8 cellular contexts compared by ENCODE assay signal in genomic region chr17:43483674-43484551, GRCh38. TPM values are rescaled to one million over a fixed set of nuclear protein-coding genes. Genes with fewer than 3 reads are reported as not detected.
DNase-seq lines count a peak whose midpoint lies in the region; ATAC-seq and TF ChIP-seq lines count a peak whose summit lies in the region.

TSS of gene DHX8 (plus strand) at chr17:43483975. CDS start at chr17:43484038, 63 bp downstream.

- TF ChIP-seq CTCF in WTC11 (IDR thresholded peaks at IDR 0.05), result peak; percentile 98
- peak; percentile 100 for TF ChIP-seq CTCF in spleen (IDR thresholded peaks at IDR 0.05 in 8 of 11, conservative IDR thresholded peaks at IDR 0.05 in 3 of 11)

- POLR2A ChIA-PET in WTC11 (lab: Charles Lee), result interaction anchor here (0.6 to 1.7 kb wide), 8 partner anchors 61 to 637 kb away, joined by 3 to 16 read pairs (median 4); partner anchors contain the start of gene ARL4D

- 0% methylated on average over 45 to 51 of the region's 51 CpGs for WGBS in spleen, 5 donors

- CTCF ChIA-PET in WTC11 (lab: Charles Lee), result interaction anchor here (0.6 to 5.9 kb wide), 78 partner anchors 10 to 560 kb away, joined by 3 to 178 read pairs (median 4); partner anchors contain the start of genes ARL4D and ETV4

- no peaks in the 10 kb centered on the region for H3K9me3 ChIP-seq in spleen

- H3K36me3 ChIP-seq in spleen, result peaks cover 0 to 6% (median 0%) of the 10 kb centered on the region in 6 donors

- intact Hi-C loops in spleen (cut with DNase I; ENCODE audit: low total_unique reads), result no loop called here

- peak; percentile 92 for ATAC-seq in GM18873 (IDR thresholded peaks at IDR 0.05; ENCODE audit: low FRiP score, unreplicated experiment)
- ATAC-seq in HG03159 (IDR thresholded peaks at IDR 0.05; ENCODE audit: unreplicated experiment), result peak; percentile 92
- ATAC-seq in WTC11, result peak; percentile 96

- H3K27ac ChIP-seq in caudate nucleus (ENCODE audit: low read depth, low read length), result peak within 1 kb of the TSS; percentile 92
- H3K27ac ChIP-seq in spleen, result peak within 1 kb of the TSS; percentile 73 to 91 (median 88)

- H3K27me3 ChIP-seq in spleen (replicated peaks in 1 of 7), result no peaks in the 10 kb centered on the region

- H3K9me3 Mint-ChIP-seq in WTC11 (no peaks in the 10 kb centered on the region), immature natural killer cell (peaks cover 0 to 2% (median 0%) of the 10 kb centered on the region in 6 donors)

- H3K4me3 Mint-ChIP-seq in WTC11 (peak within 1 kb of the TSS; percentile 100), immature natural killer cell (peak within 1 kb of the TSS; percentile 99 to 100 (median 100))

- TF ChIP-seq POLR2A in spleen (IDR thresholded peaks at IDR 0.05), result peak in 1 of 3 donors; percentile 43

- H3K27me3 Mint-ChIP-seq in WTC11 (ENCODE audit: low read depth) (no peaks in the 10 kb centered on the region), immature natural killer cell (ENCODE audit: low read depth in 3 of 3) (peaks cover 0 to 12% (median 6%) of the 10 kb centered on the region in 3 donors)

- H3K4me1 Mint-ChIP-seq in WTC11 (peaks cover 30% of the 10 kb centered on the region), immature natural killer cell (peaks cover 35 to 47% of the 10 kb centered on the region in 2 donors)

- H3K36me3 Mint-ChIP-seq in WTC11 (peaks cover 2% of the 10 kb centered on the region), immature natural killer cell (no peaks in the 10 kb centered on the region)

- peak; percentile 96 for DNase-seq in AG08395 (ENCODE audit: low spot score)
- DNase-seq in NCI-H2227 treated with DMSO at 0.1 percent for 48 hours (lab: John Stamatoyannopoulos, UW), result peak; percentile 100
- peak; percentile 97 for DNase-seq in WTC11 (ENCODE audit: low spot score)
- DNase-seq in caudate nucleus (lab: John Stamatoyannopoulos, UW), result peak; percentile 37 to 100 (median 96)
- DNase-seq in immature natural killer cell, result peak; percentile 98 to 99 (median 99)
- peak; percentile 99 for DNase-seq in spleen

- H3K27ac Mint-ChIP-seq in WTC11 (peak within 1 kb of the TSS; percentile 100), immature natural killer cell (peak within 1 kb of the TSS; percentile 91 to 99 (median 98))

- H3K4me1 ChIP-seq in spleen, result peaks cover 27 to 60% (median 44%) of the 10 kb centered on the region in 6 donors

- H3K4me3 ChIP-seq in spleen, result peak within 1 kb of the TSS; percentile 69 to 88 (median 82)

TF ChIP-seq in WTC11, 78 proteins besides CTCF, POLR2A, EP300 and RAD21 (continues in another document):
- TF ChIP-seq SMAD4 (CRISPR knock-in tag; IDR thresholded peaks at IDR 0.05), result no peak
- TF ChIP-seq ZNF423 (CRISPR knock-in tag; IDR thresholded peaks at IDR 0.05), result no peak
- no peak for TF ChIP-seq RORB (CRISPR knock-in tag; IDR thresholded peaks at IDR 0.05)
- no peak for TF ChIP-seq ZNF232 (CRISPR knock-in tag; IDR thresholded peaks at IDR 0.05)
- TF ChIP-seq NR1H2 (CRISPR knock-in tag; IDR thresholded peaks at IDR 0.05), result no peak
- TF ChIP-seq ATF1 (CRISPR knock-in tag; IDR thresholded peaks at IDR 0.05), result no peak
- no peak for TF ChIP-seq E2F1 (CRISPR knock-in tag; IDR thresholded peaks at IDR 0.05)
- TF ChIP-seq FOXK1 (CRISPR knock-in tag; IDR thresholded peaks at IDR 0.05), result peak; percentile 100
- no peak for TF ChIP-seq ATF2 (CRISPR knock-in tag; IDR thresholded peaks at IDR 0.05; ENCODE audit: borderline replicate concordance, low read depth)
- TF ChIP-seq ZNF281 (CRISPR knock-in tag; IDR thresholded peaks at IDR 0.05), result no peak
- no peak for TF ChIP-seq ZNF317 (CRISPR knock-in tag; IDR thresholded peaks at IDR 0.05; ENCODE audit: borderline replicate concordance, low read depth)
- TF ChIP-seq GTF2I (CRISPR knock-in tag; conservative IDR thresholded peaks at IDR 0.05), result no peak
- TF ChIP-seq JUN (CRISPR knock-in tag; IDR thresholded peaks at IDR 0.05), result no peak
- no peak for TF ChIP-seq CREB1 (CRISPR knock-in tag; IDR thresholded peaks at IDR 0.05)
- TF ChIP-seq ZNF219 (CRISPR knock-in tag; IDR thresholded peaks at IDR 0.05; ENCODE audit: borderline replicate concordance), result no peak
- TF ChIP-seq MXD4 (CRISPR knock-in tag; IDR thresholded peaks at IDR 0.05; ENCODE audit: borderline replicate concordance), result no peak
- no peak for TF ChIP-seq EMX1 (CRISPR knock-in tag; IDR thresholded peaks at IDR 0.05)
- TF ChIP-seq ZNF138 (CRISPR knock-in tag; conservative IDR thresholded peaks at IDR 0.05), result no peak
- TF ChIP-seq SOX15 (CRISPR knock-in tag; IDR thresholded peaks at IDR 0.05), result no peak
- TF ChIP-seq ZNF512 (CRISPR knock-in tag; IDR thresholded peaks at IDR 0.05; ENCODE audit: borderline replicate concordance), result 0 out of 2 replicates have a peak, but pooled peaks have one; percentile 52

RNA-seq across cellular contexts. Expression of gene DHX8, which starts in this region (rescaled TPM):
- 47.9 to 58.5 TPM (median 58.3 TPM) in 3 replicates for total RNA-seq in WTC11 (2021)
- 10 to 100 TPM; 16.5 to 61.6 (median 38.1) TPM for polyA plus RNA-seq in immature natural killer cell
- total RNA-seq in spleen, result 10 to 100 TPM; 37.8 to 63.3 (median 55.4) TPM
- 10 to 100 TPM; 20.4 to 25.6 (median 22.8) TPM for polyA plus RNA-seq in spleen

Comparison
In these comparisons a context has a peak if more than half of its experiments do, and no peak if none do; other contexts are left out.
1. Peak in every context shown above with its lines: DNase-seq, ATAC-seq, H3K4me3 ChIP-seq and H3K27ac ChIP-seq.